10 cellular contexts compared by ENCODE assay signal in the genomic region with DNA sequence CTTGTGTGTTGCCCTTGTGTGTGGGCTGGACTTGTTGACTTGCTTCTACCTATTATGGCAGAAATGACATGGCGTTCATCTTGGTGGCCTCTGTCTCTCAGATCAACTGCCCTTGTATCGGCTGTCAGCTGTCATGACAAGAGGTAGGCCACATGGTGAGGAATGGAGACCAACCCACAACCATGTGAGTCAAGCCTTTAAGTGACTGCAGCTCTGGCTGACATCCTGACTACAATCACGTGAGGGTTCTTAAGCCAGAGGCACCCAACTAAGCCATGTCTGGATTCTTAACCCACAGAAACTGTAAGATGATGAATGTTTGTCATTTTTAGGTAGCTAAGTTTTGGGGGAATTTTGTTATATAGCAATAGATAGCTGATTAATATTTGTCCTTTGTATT.
"Had no signal": no experiment of that assay in that cellular context is flagged by ENCODE, and none has a peak within 500 bp of the region (broad histone marks: within the 10 kb centered on the region; RNA-seq: fewer than 3 reads in every experiment).

No MANE protein-coding gene starts in this region.

- ATAC-seq: esophagus mucosa, heart left ventricle, sciatic nerve had no signal

- DNase-seq: activated CD4-positive, alpha-beta T cell treated with anti-CD3 and anti-CD28 coated beads for 4 hours; activated effector memory CD4-positive, alpha-beta T cell treated with anti-CD3 and anti-CD28 coated beads, Interleukin-2, amount 50 U/mL, for 16 hours; activated T-cell treated with anti-CD3 and anti-CD28 coated beads, Interleukin-2, amount 50 U/mL, for 1 hour; amygdala; heart left ventricle; occipital lobe; stimulated activated CD4-positive, alpha-beta T cell treated with anti-CD3 and anti-CD28 coated beads, Interleukin-4, amount 100 ng/mL, for 24 hours; T-helper 9 cell had no signal

- H3K27ac ChIP-seq: heart left ventricle had no signal

- H3K27me3 ChIP-seq: heart left ventricle had no signal

- H3K4me3 ChIP-seq: heart left ventricle had no signal

- H3K9me3 ChIP-seq: heart left ventricle had no signal

- H3K36me3 ChIP-seq: heart left ventricle had no signal
